Comparison of ENCODE assay signal across 25 cellular contexts in the genomic region with DNA sequence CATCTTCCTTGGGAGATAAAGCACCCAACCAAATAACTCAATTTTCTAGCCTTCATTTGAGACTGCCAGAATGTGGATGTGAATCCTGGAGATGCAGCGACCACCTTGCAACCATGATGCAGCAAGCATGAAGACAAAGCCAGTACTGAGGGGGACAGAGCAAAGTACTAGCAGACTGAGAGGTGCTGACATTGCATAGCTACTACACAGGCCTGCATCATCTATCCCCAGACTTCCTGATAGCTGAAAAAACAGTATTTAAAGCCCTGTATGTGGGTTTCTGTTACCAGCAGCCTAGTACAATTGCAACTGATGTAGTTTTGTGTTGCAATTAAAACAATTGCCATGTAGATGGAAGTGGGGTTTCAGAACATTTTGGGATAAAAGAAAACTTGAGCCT.
"Had no signal": no experiment of that assay in that cellular context is flagged by ENCODE, and none has a peak within 500 bp of the region (broad histone marks: within the 10 kb centered on the region; RNA-seq: fewer than 3 reads in every experiment).

No MANE protein-coding gene starts in this region.

- H3K36me3 ChIP-seq: colonic mucosa, esophagus squamous epithelium, gastrocnemius medialis, heart right ventricle, left lung, lower lobe of right lung had no signal

- DNase-seq: colonic mucosa; cortex of kidney; effector CD8-positive, alpha-beta T cell; effector memory CD8-positive, alpha-beta T cell; endodermal cell; erythroblast; esophagus squamous epithelium; foreskin fibroblast; foreskin melanocyte; gastrocnemius medialis; glutamatergic neuron; head of caudate nucleus; heart right ventricle; hippocampal formation; left cardiac atrium; left lung; left ventricle myocardium superior; lower lobe of right lung; mesenchymal stem cell; mucosa of descending colon; naive B cell had no signal

- H3K27ac Mint-ChIP-seq: dendritic cell treated with granulocyte-macrophage colony-stimulating factor and Interleukin-4, amounts not matched to agents 40 ng/mL and 50 ng/mL, for 4 days; effector memory CD8-positive, alpha-beta T cell; endodermal cell; mesothelial cell of epicardium; naive B cell had no signal

- H3K27me3 ChIP-seq: colonic mucosa, esophagus squamous epithelium, gastrocnemius medialis, heart right ventricle, left lung had no signal

- H3K36me3 Mint-ChIP-seq: mesothelial cell of epicardium, naive B cell had no signal

- H3K4me1 ChIP-seq: colonic mucosa, esophagus squamous epithelium, gastrocnemius medialis, heart right ventricle, left lung, lower lobe of right lung had no signal

- H3K9me3 ChIP-seq: colonic mucosa, esophagus squamous epithelium, gastrocnemius medialis, heart right ventricle, left lung, lower lobe of right lung, mucosa of descending colon had no signal

- H3K27me3 Mint-ChIP-seq: dendritic cell treated with granulocyte-macrophage colony-stimulating factor and Interleukin-4, amounts not matched to agents 40 ng/mL and 50 ng/mL, for 4 days; effector memory CD8-positive, alpha-beta T cell had no signal

- ATAC-seq: effector memory CD8-positive, alpha-beta T cell; esophagus mucosa; heart right ventricle; left cardiac atrium; left lung; left ventricle myocardium superior; lower lobe of right lung; mucosa of descending colon had no signal

- H3K4me3 Mint-ChIP-seq: dendritic cell treated with granulocyte-macrophage colony-stimulating factor and Interleukin-4, amounts not matched to agents 40 ng/mL and 50 ng/mL, for 4 days; effector memory CD8-positive, alpha-beta T cell; endodermal cell; mesothelial cell of epicardium; naive B cell had no signal

- H3K4me3 ChIP-seq: colonic mucosa, esophagus squamous epithelium, gastrocnemius medialis, heart right ventricle, left lung, lower lobe of right lung, mucosa of descending colon had no signal

- H3K4me1 Mint-ChIP-seq: mesothelial cell of epicardium, naive B cell had no signal

- H3K27ac ChIP-seq: colonic mucosa, epithelial cell of prostate, esophagus squamous epithelium, heart right ventricle, left lung, lower lobe of right lung had no signal

- H3K9me3 Mint-ChIP-seq: dendritic cell treated with granulocyte-macrophage colony-stimulating factor and Interleukin-4, amounts not matched to agents 40 ng/mL and 50 ng/mL, for 4 days; effector memory CD8-positive, alpha-beta T cell; endodermal cell; mesothelial cell of epicardium had no signal
